ENCODE assay signal across 22 cellular contexts in the genomic region with DNA sequence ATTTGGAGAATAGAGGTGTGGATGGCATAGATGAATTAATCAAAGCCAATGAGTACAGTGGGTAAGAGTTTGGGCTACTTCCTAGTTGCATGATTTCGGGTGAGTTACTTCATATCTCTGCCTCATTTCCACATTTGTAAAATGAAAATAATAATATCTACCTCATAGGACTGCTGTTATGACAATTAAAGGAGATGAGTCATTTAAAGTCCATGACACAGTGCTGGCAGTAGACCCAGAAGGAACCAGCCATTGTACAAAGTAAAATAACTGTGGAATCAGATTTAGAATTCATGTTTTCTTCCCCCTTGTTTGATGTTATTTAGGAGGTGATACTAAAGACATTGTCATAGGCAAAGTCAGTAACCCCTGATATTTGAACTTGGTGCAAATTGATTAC.
A peak's percentile ranks its signal among the peaks of the same experiment; 100 is the strongest.
DNase-seq lines count a peak whose midpoint lies in the region; ATAC-seq and TF ChIP-seq lines count a peak whose summit lies in the region.
"Had no signal": no experiment of that assay in that cellular context is flagged by ENCODE, and none has a peak within 500 bp of the region (broad histone marks: within the 10 kb centered on the region; RNA-seq: fewer than 3 reads in every experiment).

No MANE protein-coding gene starts in this region.

- peak; percentile 44 for ATAC-seq in sciatic nerve
- ATAC-seq: CD8-positive, alpha-beta T cell; left lobe of liver; Right ventricle myocardium inferior; stimulated activated memory B cell treated with anti-CD40 and anti-IgM and Interleukin-4, amounts not matched to agents 10 μg/mL and 1 μg/mL and 100 μg/mL, for 72 hours had no signal

- H3K4me1 Mint-ChIP-seq in activated T-cell treated with anti-CD3 and anti-CD28 coated beads, Interleukin-2, amount 50 U/mL, for 24 hours (ENCODE audit: low read depth): no peaks in the 10 kb centered on the region
- H3K4me1 Mint-ChIP-seq: stimulated activated memory B cell treated with anti-CD40 and anti-IgM and Interleukin-4, amounts not matched to agents 10 μg/mL and 1 μg/mL and 100 μg/mL, for 72 hours had no signal

- no peaks in the 10 kb centered on the region for H3K36me3 ChIP-seq in fibroblast of lung (ENCODE audit: control insufficient read depth, insufficient read depth, low read length)
- H3K36me3 ChIP-seq: neutrophil, thyroid gland had no signal

- intact Hi-C loops in sciatic nerve (cut with DNase I): no loop called here

- no peak overlapping the region for H3K4me3 ChIP-seq in astrocyte of the cerebellum (ENCODE audit: low read depth, low read length)
- H3K4me3 ChIP-seq in fibroblast of lung (replicated peaks in 1 of 4; ENCODE audit: control extremely low read depth in 1 of 4, insufficient read depth in 1 of 4, low read depth in 3 of 4, low read length in 4 of 4): no peak overlapping the region
- H3K4me3 ChIP-seq: thyroid gland had no signal

- H3K9ac ChIP-seq in fibroblast of lung (ENCODE audit: insufficient read depth, low read length): no peak overlapping the region
- H3K9ac ChIP-seq: KMS-11 had no signal

- peaks cover 4% of the 10 kb centered on the region for H3K9me3 Mint-ChIP-seq in activated T-cell treated with anti-CD3 and anti-CD28 coated beads, Interleukin-2, amount 50 U/mL, for 24 hours
- H3K9me3 Mint-ChIP-seq: stimulated activated memory B cell treated with anti-CD40 and anti-IgM and Interleukin-4, amounts not matched to agents 10 μg/mL and 1 μg/mL and 100 μg/mL, for 72 hours had no signal

- no peak overlapping the region for H3K4me2 ChIP-seq in fibroblast of lung (ENCODE audit: extremely low read depth, insufficient read depth, low read length)
- H3K4me2 ChIP-seq: KMS-11 had no signal

- H3K9me3 ChIP-seq in fibroblast of lung (ENCODE audit: control insufficient read depth, insufficient read depth, low read depth, low read length): no peaks in the 10 kb centered on the region
- H3K9me3 ChIP-seq: neutrophil, thyroid gland had no signal

- no peaks in the 10 kb centered on the region for H3K27me3 ChIP-seq in fibroblast of lung (ENCODE audit: control insufficient read depth, insufficient read depth, low read length)
- H3K27me3 ChIP-seq: neutrophil, thyroid gland had no signal

- H4K20me1 ChIP-seq in fibroblast of lung (ENCODE audit: control insufficient read depth, extremely low read depth, insufficient read depth, low read length): no peaks in the 10 kb centered on the region

- peak; percentile 52 for DNase-seq in HCEC 1CT
- DNase-seq in astrocyte of the cerebellum (ENCODE audit: low read depth): peak; percentile 55
- peak; percentile 32 to 68 for DNase-seq in fibroblast of lung (ENCODE audit: low read depth in 2 of 2)
- DNase-seq in sciatic nerve (ENCODE audit: low spot score): no peak
- DNase-seq in activated T-cell treated with anti-CD3 and anti-CD28 coated beads, Interleukin-2, amount 50 U/mL, for 24 hours: no peak
- no peak for DNase-seq in activated naive CD4-positive, alpha-beta T cell treated with Interleukin-2 at 50 U/mL for 16 hours
- no peak for DNase-seq in DMS 273 treated with DMSO at 0.1 percent for 48 hours (lab: John Stamatoyannopoulos, UW)
- no peak for DNase-seq in HK-2 (ENCODE audit: unreplicated experiment)
- DNase-seq: activated CD4-positive, alpha-beta T cell treated with anti-CD3 and anti-CD28 coated beads, Interleukin-2, amount 50 U/mL, for 1 hour; activated CD8-positive, alpha-beta memory T cell treated with anti-CD3 and anti-CD28 coated beads, Interleukin-2, amount 50 U/mL, for 48 hours; activated gamma-delta T cell treated with Interleukin-2 at 50 U/mL for 16 hours; amygdala; CD8-positive, alpha-beta T cell; glutamatergic neuron; NCI-H1092 treated with DMSO at 0.1 percent for 48 hours; stimulated activated CD4-positive, alpha-beta T cell treated with anti-CD3 and anti-CD28 coated beads, Interleukin-15, amount 100 ng/mL, for 24 hours; thyroid gland had no signal

- no peak overlapping the region for H3K27ac ChIP-seq in fibroblast of lung (ENCODE audit: insufficient read depth, low read length)
- H3K27ac ChIP-seq: KMS-11, neutrophil, thyroid gland had no signal

- H3K4me3 Mint-ChIP-seq in activated T-cell treated with anti-CD3 and anti-CD28 coated beads, Interleukin-2, amount 50 U/mL, for 24 hours: no peak overlapping the region
- H3K4me3 Mint-ChIP-seq: CD8-positive, alpha-beta T cell; stimulated activated memory B cell treated with anti-CD40 and anti-IgM and Interleukin-4, amounts not matched to agents 10 μg/mL and 1 μg/mL and 100 μg/mL, for 72 hours had no signal

- no peak overlapping the region for H2AFZ ChIP-seq in fibroblast of lung (ENCODE audit: low read length)

- no peaks in the 10 kb centered on the region for H3K36me3 Mint-ChIP-seq in activated T-cell treated with anti-CD3 and anti-CD28 coated beads, Interleukin-2, amount 50 U/mL, for 24 hours (ENCODE audit: low read depth)
- H3K36me3 Mint-ChIP-seq: CD8-positive, alpha-beta T cell; stimulated activated memory B cell treated with anti-CD40 and anti-IgM and Interleukin-4, amounts not matched to agents 10 μg/mL and 1 μg/mL and 100 μg/mL, for 72 hours had no signal

- TF ChIP-seq CTCF in astrocyte of the cerebellum (IDR thresholded peaks at IDR 0.05; ENCODE audit: low read depth, low read length, missing control alignments) (no peak), fibroblast of lung (conservative IDR thresholded peaks at IDR 0.05 in 1 of 2, IDR thresholded peaks at IDR 0.05 in 1 of 2; ENCODE audit: low read depth in 1 of 2, low read length in 2 of 2) (no peak)

- in situ Hi-C loops in astrocyte of the cerebellum (cut with HindIII; ENCODE audit: low sequenced_read_pairs): loop anchor here (25.0 kb wide), 2 partner anchors 314 to 614 kb away; no protein-coding TSS in a partner anchor

- no peaks in the 10 kb centered on the region for H3K27me3 Mint-ChIP-seq in activated T-cell treated with anti-CD3 and anti-CD28 coated beads, Interleukin-2, amount 50 U/mL, for 24 hours
- H3K27me3 Mint-ChIP-seq: stimulated activated memory B cell treated with anti-CD40 and anti-IgM and Interleukin-4, amounts not matched to agents 10 μg/mL and 1 μg/mL and 100 μg/mL, for 72 hours had no signal

- no peak overlapping the region for H3K27ac Mint-ChIP-seq in activated T-cell treated with anti-CD3 and anti-CD28 coated beads, Interleukin-2, amount 50 U/mL, for 24 hours
- H3K27ac Mint-ChIP-seq: CD8-positive, alpha-beta T cell; stimulated activated memory B cell treated with anti-CD40 and anti-IgM and Interleukin-4, amounts not matched to agents 10 μg/mL and 1 μg/mL and 100 μg/mL, for 72 hours had no signal

- no peaks in the 10 kb centered on the region for H3K79me2 ChIP-seq in fibroblast of lung (ENCODE audit: control insufficient read depth, insufficient read depth, low read length)

- no peaks in the 10 kb centered on the region for H3K4me1 ChIP-seq in fibroblast of lung (ENCODE audit: control insufficient read depth, extremely low read depth, insufficient read depth, low read length)
- H3K4me1 ChIP-seq: thyroid gland had no signal

Comparison
In these comparisons a context has a peak if more than half of its experiments do, and no peak if none do; other contexts are left out.
1. DNase-seq: peak in HCEC 1CT (single experiment), astrocyte of the cerebellum (single experiment) and fibroblast of lung (2 of 2); none in sciatic nerve (single experiment), activated T-cell treated with anti-CD3 and anti-CD28 coated beads, Interleukin-2, amount 50 U/mL, for 24 hours (single experiment), activated naive CD4-positive, alpha-beta T cell treated with Interleukin-2 at 50 U/mL for 16 hours (single experiment), DMS 273 treated with DMSO at 0.1 percent for 48 hours (single experiment) and HK-2 (single experiment).